19 cellular contexts compared by ENCODE assay signal in genomic region chr5:156949424-156949823, GRCh38. TPM values are rescaled to one million over a fixed set of nuclear protein-coding genes. Genes with fewer than 3 reads are reported as not detected.
"Had no signal": no experiment of that assay in that cellular context is flagged by ENCODE, and none has a peak within 500 bp of the region (broad histone marks: within the 10 kb centered on the region; RNA-seq: fewer than 3 reads in every experiment).

No MANE protein-coding gene starts in this region.

- H3K4me3 Mint-ChIP-seq: activated naive CD4-positive, alpha-beta T cell treated with anti-CD3 and anti-CD28 coated beads for 36 hours; activated T-helper 17 cell treated with anti-CD3 and anti-CD28 coated beads, Interleukin-2, amount 50 U/mL, for 72 hours; stimulated activated memory B cell treated with anti-CD40 and anti-IgM and Interleukin-4, amounts not matched to agents 10 μg/mL and 1 μg/mL and 100 μg/mL, for 72 hours had no signal

- H3K36me3 Mint-ChIP-seq: stimulated activated memory B cell treated with anti-CD40 and anti-IgM and Interleukin-4, amounts not matched to agents 10 μg/mL and 1 μg/mL and 100 μg/mL, for 72 hours had no signal

- H3K9me3 ChIP-seq: adrenal gland, breast epithelium, esophagus squamous epithelium, pancreas, SK-N-SH, upper lobe of right lung had no signal

- ATAC-seq: activated T-helper 17 cell treated with anti-CD3 and anti-CD28 coated beads, Interleukin-2, amount 50 U/mL, for 72 hours; left ventricle myocardium superior; pancreas; sciatic nerve; stimulated activated memory B cell treated with anti-CD40 and anti-IgM and Interleukin-4, amounts not matched to agents 10 μg/mL and 1 μg/mL and 100 μg/mL, for 72 hours; upper lobe of right lung had no signal

- H3K9me2 ChIP-seq: SK-N-SH had no signal

- DNase-seq: activated CD4-positive, alpha-beta T cell treated with anti-CD3 and anti-CD28 coated beads, Interleukin-2, amount 50 U/mL, for 1 hour; activated CD4-positive, CD25-positive, alpha-beta regulatory T cell; activated naive CD4-positive, alpha-beta T cell treated with anti-CD3 and anti-CD28 coated beads for 36 hours; adrenal gland; effector CD4-positive, alpha-beta T cell; esophagus squamous epithelium; left ventricle myocardium superior; pancreas; SK-N-SH; stimulated activated CD4-positive, alpha-beta T cell treated with anti-CD3 and anti-CD28 coated beads, Interleukin-4, amount 100 ng/mL, for 1 hour; T-helper 9 cell; upper lobe of right lung had no signal

- H3K4me2 ChIP-seq: SK-N-SH, smooth muscle cell had no signal

- H3K27ac ChIP-seq: adrenal gland, breast epithelium, coronary artery, esophagus squamous epithelium, pancreas, upper lobe of right lung had no signal

- H3K36me3 ChIP-seq: adrenal gland, breast epithelium, esophagus squamous epithelium, pancreas, upper lobe of right lung had no signal

- H3K4me3 ChIP-seq: adrenal gland, breast epithelium, coronary artery, esophagus squamous epithelium, pancreas, smooth muscle cell, upper lobe of right lung had no signal

- H3K4me1 ChIP-seq: adrenal gland, breast epithelium, esophagus squamous epithelium, pancreas, upper lobe of right lung had no signal

- H3K27me3 ChIP-seq: adrenal gland, breast epithelium, esophagus squamous epithelium, pancreas, upper lobe of right lung had no signal

- H3K9ac ChIP-seq: SK-N-SH had no signal

- H3K9me3 Mint-ChIP-seq: activated naive CD4-positive, alpha-beta T cell treated with anti-CD3 and anti-CD28 coated beads for 36 hours; activated T-helper 17 cell treated with anti-CD3 and anti-CD28 coated beads, Interleukin-2, amount 50 U/mL, for 72 hours; stimulated activated memory B cell treated with anti-CD40 and anti-IgM and Interleukin-4, amounts not matched to agents 10 μg/mL and 1 μg/mL and 100 μg/mL, for 72 hours had no signal

- H3K4me1 Mint-ChIP-seq: stimulated activated memory B cell treated with anti-CD40 and anti-IgM and Interleukin-4, amounts not matched to agents 10 μg/mL and 1 μg/mL and 100 μg/mL, for 72 hours had no signal

- H3K27ac Mint-ChIP-seq: activated naive CD4-positive, alpha-beta T cell treated with anti-CD3 and anti-CD28 coated beads for 36 hours; activated T-helper 17 cell treated with anti-CD3 and anti-CD28 coated beads, Interleukin-2, amount 50 U/mL, for 72 hours; stimulated activated memory B cell treated with anti-CD40 and anti-IgM and Interleukin-4, amounts not matched to agents 10 μg/mL and 1 μg/mL and 100 μg/mL, for 72 hours had no signal

- H3K27me3 Mint-ChIP-seq: activated T-helper 17 cell treated with anti-CD3 and anti-CD28 coated beads, Interleukin-2, amount 50 U/mL, for 72 hours; stimulated activated memory B cell treated with anti-CD40 and anti-IgM and Interleukin-4, amounts not matched to agents 10 μg/mL and 1 μg/mL and 100 μg/mL, for 72 hours had no signal

RNA-seq across cellular contexts. Expression of gene TIMD4, which starts 13.6 kb away (rescaled TPM):
- total RNA-seq: astrocyte, esophagus squamous epithelium, left ventricle myocardium superior, sciatic nerve, smooth muscle cell, upper lobe of right lung had no signal
- polyA plus RNA-seq: pancreas, SK-N-SH, smooth muscle cell had no signal
